ENCODE assay signal across 8 cellular contexts in the genomic region with DNA sequence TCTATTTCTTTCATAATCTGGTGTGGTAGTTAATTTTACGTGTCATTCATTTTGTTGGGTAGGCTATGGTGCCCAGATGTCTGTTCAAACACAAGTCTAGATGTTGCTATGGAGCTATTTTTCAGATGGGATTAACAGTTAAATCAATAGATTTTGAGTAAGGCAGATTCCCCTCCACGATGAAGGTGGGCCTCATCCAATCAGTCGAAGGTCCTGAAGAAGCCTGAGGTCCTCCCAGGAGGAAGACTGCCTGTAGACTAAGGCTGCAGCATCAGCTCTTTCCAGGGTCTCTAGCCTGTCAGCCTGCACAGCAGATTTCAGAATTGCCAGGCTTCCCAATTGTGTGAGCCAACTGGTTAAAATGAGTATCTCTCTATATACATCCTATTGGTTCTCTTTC.
"Had no signal": no experiment of that assay in that cellular context is flagged by ENCODE, and none has a peak within 500 bp of the region (broad histone marks: within the 10 kb centered on the region; RNA-seq: fewer than 3 reads in every experiment).

No MANE protein-coding gene starts in this region.

- ATAC-seq: GM12878 had no signal

- FAIRE-seq: G401.6, GM12878, GM12891, GM12892, GM18507, GM19239 had no signal

- H3K4me3 ChIP-seq: GM12878 had no signal

- DNase-seq: GDM1, GF-D8 had no signal
